ENCODE assay signal across 9 cellular contexts in genomic region chr4:184825394-184826314, GRCh38. TPM values are rescaled to one million over a fixed set of nuclear protein-coding genes. Genes with fewer than 3 reads are reported as not detected.
A peak's percentile ranks its signal among the peaks of the same experiment; 100 is the strongest.
DNase-seq lines count a peak whose midpoint lies in the region; ATAC-seq, FAIRE-seq and TF ChIP-seq lines count a peak whose summit lies in the region.
"Had no signal": no experiment of that assay in that cellular context is flagged by ENCODE, and none has a peak within 500 bp of the region (broad histone marks: within the 10 kb centered on the region; RNA-seq: fewer than 3 reads in every experiment).

A gene with protein sequence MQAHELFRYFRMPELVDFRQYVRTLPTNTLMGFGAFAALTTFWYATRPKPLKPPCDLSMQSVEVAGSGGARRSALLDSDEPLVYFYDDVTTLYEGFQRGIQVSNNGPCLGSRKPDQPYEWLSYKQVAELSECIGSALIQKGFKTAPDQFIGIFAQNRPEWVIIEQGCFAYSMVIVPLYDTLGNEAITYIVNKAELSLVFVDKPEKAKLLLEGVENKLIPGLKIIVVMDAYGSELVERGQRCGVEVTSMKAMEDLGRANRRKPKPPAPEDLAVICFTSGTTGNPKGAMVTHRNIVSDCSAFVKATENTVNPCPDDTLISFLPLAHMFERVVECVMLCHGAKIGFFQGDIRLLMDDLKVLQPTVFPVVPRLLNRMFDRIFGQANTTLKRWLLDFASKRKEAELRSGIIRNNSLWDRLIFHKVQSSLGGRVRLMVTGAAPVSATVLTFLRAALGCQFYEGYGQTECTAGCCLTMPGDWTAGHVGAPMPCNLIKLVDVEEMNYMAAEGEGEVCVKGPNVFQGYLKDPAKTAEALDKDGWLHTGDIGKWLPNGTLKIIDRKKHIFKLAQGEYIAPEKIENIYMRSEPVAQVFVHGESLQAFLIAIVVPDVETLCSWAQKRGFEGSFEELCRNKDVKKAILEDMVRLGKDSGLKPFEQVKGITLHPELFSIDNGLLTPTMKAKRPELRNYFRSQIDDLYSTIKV (minus strand): TSS chr4:184825968. CDS start chr4:184803514, 22,454 bp downstream.

- H3K4me2 ChIP-seq in endothelial cell of umbilical vein (ENCODE audit: insufficient read depth, low read length), result peak within 1 kb of the TSS; percentile 90

- H3K4me1 ChIP-seq in BE2C (no peaks in the 10 kb centered on the region), NT2/D1 (ENCODE audit: insufficient read depth, insufficient read length) (no peaks in the 10 kb centered on the region), endothelial cell of umbilical vein (ENCODE audit: control insufficient read depth, extremely low read depth, insufficient read depth, low read length) (peaks cover 13% of the 10 kb centered on the region), mucosa of descending colon (ENCODE audit: low read depth) (peaks cover 6% of the 10 kb centered on the region)

- no peaks in the 10 kb centered on the region for H3K9me1 ChIP-seq in endothelial cell of umbilical vein (replicated peaks; ENCODE audit: control insufficient read depth, extremely low read depth, insufficient read depth, low read length)

- intact Hi-C loops in endothelial cell of umbilical vein (cut with micrococcal nuclease) (loop anchor here (1.0 to 10.0 kb wide), 7 partner anchors 80 to 1369 kb away; partner anchors contain the start of genes CENPU, CYP4V2 and IRF2), mucosa of descending colon (cut with DNase I, micrococcal nuclease) (no loop called here)

- CTCF ChIA-PET in endothelial cell of umbilical vein (lab: Charles Lee), result interaction anchor here (0.5 to 2.3 kb wide), 2 partner anchors 80 to 93 kb away, joined by 3 to 10 read pairs; no protein-coding TSS in a partner anchor

- POLR2A ChIA-PET in endothelial cell of umbilical vein (lab: Charles Lee), result no interaction called here

- H3K36me3 ChIP-seq in BE2C (no peaks in the 10 kb centered on the region), NT2/D1 (ENCODE audit: insufficient read depth, insufficient read length, low read length) (no peaks in the 10 kb centered on the region), endothelial cell of umbilical vein (ENCODE audit: control insufficient read depth in 2 of 2, extremely low read depth in 1 of 2, insufficient read depth in 2 of 2, low read length in 2 of 2) (no peaks in the 10 kb centered on the region), mucosa of descending colon (ENCODE audit: low read depth) (no peaks in the 10 kb centered on the region)

- peak within 1 kb of the TSS; percentile 40 for H3K27ac ChIP-seq in endothelial cell of umbilical vein (ENCODE audit: insufficient read depth, low read depth, low read length)

- H3K9me3 ChIP-seq in BE2C (no peaks in the 10 kb centered on the region), NT2/D1 (ENCODE audit: insufficient read depth, low read length) (no peaks in the 10 kb centered on the region), endothelial cell of umbilical vein (replicated peaks; ENCODE audit: control insufficient read depth, insufficient read depth, low read length) (no peaks in the 10 kb centered on the region), mucosa of descending colon (no peaks in the 10 kb centered on the region)

- no peaks in the 10 kb centered on the region for H3K79me2 ChIP-seq in endothelial cell of umbilical vein (ENCODE audit: control insufficient read depth, insufficient read depth, low read length)

- H3K9ac ChIP-seq in NT2/D1 (ENCODE audit: insufficient read length, low read depth) (peak within 1 kb of the TSS; percentile 70), endothelial cell of umbilical vein (replicated peaks; ENCODE audit: extremely low read depth, insufficient read depth, low read length) (peak within 1 kb of the TSS; percentile 63)

- no peak for TF ChIP-seq CTCF in BE2C (IDR thresholded peaks at IDR 0.05; ENCODE audit: low read depth, low read length)
- no peak for TF ChIP-seq CTCF in endothelial cell of umbilical vein (IDR thresholded peaks at IDR 0.05; ENCODE audit: extremely low read depth in 1 of 2, insufficient read depth in 1 of 2, low read depth in 1 of 2, low read length in 2 of 2)
- no peak for TF ChIP-seq CTCF in mucosa of descending colon (IDR thresholded peaks at IDR 0.05)

- H4K20me1 ChIP-seq in endothelial cell of umbilical vein (replicated peaks; ENCODE audit: control insufficient read depth, extremely low read depth, insufficient read depth, low read length), result no peaks in the 10 kb centered on the region

- DNase-seq in BE2C, result peak; percentile 85
- DNase-seq in NT2/D1 (ENCODE audit: low read depth, low spot score), result no peak
- DNase-seq in activated CD8-positive, alpha-beta memory T cell treated with anti-CD3 and anti-CD28 coated beads, Interleukin-2, amount 50 U/mL, for 4 hours, result peak; percentile 82
- peak; percentile 48 for DNase-seq in endothelial cell of umbilical vein (ENCODE audit: low read depth, low spot score)
- peak; percentile 78 to 89 (median 87) for DNase-seq in mucosa of descending colon
- DNase-seq in stimulated activated CD8-positive, alpha-beta memory T cell treated with anti-CD3 and anti-CD28 coated beads, Interleukin-4, amount 100 ng/mL, for 4 hours (ENCODE audit: low read depth in 2 of 2, low spot score in 1 of 2), result peak; percentile 52 to 69

- H3K4me3 ChIP-seq in BE2C (ENCODE audit: low read depth, low read length), result peak within 1 kb of the TSS; percentile 71
- peak within 1 kb of the TSS; percentile 44 for H3K4me3 ChIP-seq in NT2/D1 (ENCODE audit: insufficient read length, low read depth)
- peak within 1 kb of the TSS; percentile 43 to 62 (median 51) for H3K4me3 ChIP-seq in endothelial cell of umbilical vein (replicated peaks in 1 of 3; ENCODE audit: insufficient read depth in 1 of 3, low read depth in 1 of 3, low read length in 3 of 3)
- peak within 1 kb of the TSS; percentile 46 for H3K4me3 ChIP-seq in mucosa of descending colon

- FAIRE-seq in endothelial cell of umbilical vein (lab: Jason Lieb, UNC), result peak; percentile 69
- FAIRE-seq: endometrium had no signal

- no TSS peak for BruUV-seq in endothelial cell of umbilical vein (replicated peaks; lab: Mats Ljungman, UMichigan)

- H2AFZ ChIP-seq in endothelial cell of umbilical vein (ENCODE audit: low read depth, low read length), result peak within 1 kb of the TSS; percentile 96

- ATAC-seq in GM19025 (IDR thresholded peaks at IDR 0.05; ENCODE audit: low read depth, unreplicated experiment) (peak; percentile 69), HG03196 (IDR thresholded peaks at IDR 0.05; ENCODE audit: unreplicated experiment) (peak; percentile 61), mucosa of descending colon (peak; percentile 96)

- dilution Hi-C loops in endothelial cell of umbilical vein (cut with MboI; ENCODE audit: extremely low pct_ligation_motif_present, low sequenced_read_pairs), result no loop called here

- no peak for TF ChIP-seq POLR2A in endothelial cell of umbilical vein (IDR thresholded peaks at IDR 0.05; ENCODE audit: low read depth, low read length)

- no peaks in the 10 kb centered on the region for H3K27me3 ChIP-seq in BE2C
- H3K27me3 ChIP-seq in NT2/D1 (ENCODE audit: insufficient read depth, insufficient read length), result peaks cover 57% of the 10 kb centered on the region
- peaks cover 0 to 2% of the 10 kb centered on the region in 2 experiments for H3K27me3 ChIP-seq in endothelial cell of umbilical vein (ENCODE audit: control insufficient read depth in 2 of 2, insufficient read depth in 2 of 2, low read length in 2 of 2)

TF ChIP-seq in endothelial cell of umbilical vein, 7 proteins besides CTCF, POLR2A, EP300 and RAD21:
- peak; percentile 1 for TF ChIP-seq POLR2AphosphoS5 (IDR thresholded peaks at IDR 0.05; ENCODE audit: insufficient read depth, low read depth, low read length)
- TF ChIP-seq GATA2 (IDR thresholded peaks at IDR 0.05; ENCODE audit: insufficient read depth, insufficient read length, low read depth, low read length), result no peak

RNA-seq across cellular contexts. Expression of the gene that starts here (rescaled TPM):
- polyA plus RNA-seq in BE2C (2012; ENCODE audit: insufficient read depth, insufficient read length, low read depth), result 9.4 TPM
- total RNA-seq in endothelial cell of umbilical vein, result 17.7 and 18.9 TPM in 2 replicates
- 6.7 and 7.3 TPM in 2 replicates for polyA plus RNA-seq in endothelial cell of umbilical vein
- 8.4 and 8.8 TPM in 2 replicates for polyA plus RNA-seq in endothelial cell of umbilical vein (2011; cell fraction: cytosol; rRNA removed)
- 13.3 and 13.9 TPM in 2 replicates for polyA plus RNA-seq in endothelial cell of umbilical vein (2011; cell fraction: nucleus; rRNA removed)
- polyA plus RNA-seq in endothelial cell of umbilical vein (2012), result 17.0 and 23.1 TPM in 2 replicates
- polyA minus RNA-seq in endothelial cell of umbilical vein, result 23.8 and 29.7 TPM in 2 replicates
- polyA minus RNA-seq in endothelial cell of umbilical vein (2011; cell fraction: cytosol; rRNA and poly(A)+ RNA removed), result 7.1 TPM
- 9.8 and 12.3 TPM in 2 replicates for polyA minus RNA-seq in endothelial cell of umbilical vein (2011; cell fraction: nucleus; rRNA and poly(A)+ RNA removed)
- 10 to 100 TPM; 37.4 to 51.4 (median 39.0) TPM for total RNA-seq in mucosa of descending colon
